ENCODE assay signal across 28 cellular contexts in genomic region chr6:68693271-68693670, GRCh38.
"Had no signal": no experiment of that assay in that cellular context is flagged by ENCODE, and none has a peak within 500 bp of the region (broad histone marks: within the 10 kb centered on the region; RNA-seq: fewer than 3 reads in every experiment).

No MANE protein-coding gene starts in this region.

- H3K9me3 Mint-ChIP-seq: stimulated activated memory B cell treated with anti-CD40 and anti-IgM and Interleukin-4, amounts not matched to agents 10 μg/mL and 1 μg/mL and 100 μg/mL, for 72 hours; stimulated activated naive CD8-positive, alpha-beta T cell treated with anti-CD3 and anti-CD28 coated beads, Interleukin-15, amount 100 ng/mL, for 72 hours; stimulated activated naive CD8-positive, alpha-beta T cell treated with anti-CD3 and anti-CD28 coated beads, Interleukin-15, Interleukin-2, amounts not matched to agents 100 ng/mL and 50 ng/mL, for 24 hours; type B pancreatic cell had no signal

- H3K36me3 ChIP-seq: stomach, suprapubic skin, thoracic aorta, thyroid gland, tibial artery, tibial nerve, transverse colon, upper lobe of left lung, upper lobe of right lung, uterus, vagina had no signal

- H3K27me3 Mint-ChIP-seq: stimulated activated memory B cell treated with anti-CD40 and anti-IgM and Interleukin-4, amounts not matched to agents 10 μg/mL and 1 μg/mL and 100 μg/mL, for 72 hours; stimulated activated naive B cell treated with anti-CD40 and anti-IgM and Interleukin-4, amounts not matched to agents 10 μg/mL and 1 μg/mL and 100 μg/mL, for 72 hours; stimulated activated naive CD8-positive, alpha-beta T cell treated with anti-CD3 and anti-CD28 coated beads, Interleukin-15, amount 100 ng/mL, for 72 hours; stimulated activated naive CD8-positive, alpha-beta T cell treated with anti-CD3 and anti-CD28 coated beads, Interleukin-15, Interleukin-2, amounts not matched to agents 100 ng/mL and 50 ng/mL, for 24 hours; type B pancreatic cell had no signal

- H3K27ac Mint-ChIP-seq: stimulated activated effector memory CD8-positive, alpha-beta T cell treated with anti-CD3 and anti-CD28 coated beads, Interleukin-12 subunit alpha, Interleukin-12 subunit beta, amount 100 ng/mL, for 72 hours; stimulated activated memory B cell treated with anti-CD40 and anti-IgM and Interleukin-4, amounts not matched to agents 10 μg/mL and 1 μg/mL and 100 μg/mL, for 72 hours; stimulated activated naive B cell treated with anti-CD40 and anti-IgM and Interleukin-4, amounts not matched to agents 10 μg/mL and 1 μg/mL and 100 μg/mL, for 72 hours; stimulated activated naive CD8-positive, alpha-beta T cell treated with anti-CD3 and anti-CD28 coated beads, Interleukin-15, amount 100 ng/mL, for 72 hours; stimulated activated naive CD8-positive, alpha-beta T cell treated with anti-CD3 and anti-CD28 coated beads, Interleukin-15, Interleukin-2, amounts not matched to agents 100 ng/mL and 50 ng/mL, for 24 hours; type B pancreatic cell had no signal

- H3K9me3 ChIP-seq: stomach, suprapubic skin, testis, thoracic aorta, thyroid gland, tibial artery, tibial nerve, transverse colon, upper lobe of left lung, upper lobe of right lung, uterus, vagina had no signal

- H3K27ac ChIP-seq: stomach, suprapubic skin, testis, thoracic aorta, thyroid gland, tibial artery, tibial nerve, transverse colon, upper lobe of left lung, upper lobe of right lung, uterus, vagina had no signal

- H3K4me3 ChIP-seq: stomach, suprapubic skin, testis, thoracic aorta, thyroid gland, tibial artery, tibial nerve, transverse colon, upper lobe of left lung, upper lobe of right lung, uterus, vagina had no signal

- H3K27me3 ChIP-seq: stomach, suprapubic skin, testis, thyroid gland, tibial artery, tibial nerve, transverse colon, upper lobe of left lung, upper lobe of right lung, uterus, vagina had no signal

- H3K4me1 Mint-ChIP-seq: stimulated activated effector memory CD8-positive, alpha-beta T cell treated with anti-CD3 and anti-CD28 coated beads, Interleukin-12 subunit alpha, Interleukin-12 subunit beta, amount 100 ng/mL, for 72 hours; stimulated activated memory B cell treated with anti-CD40 and anti-IgM and Interleukin-4, amounts not matched to agents 10 μg/mL and 1 μg/mL and 100 μg/mL, for 72 hours; stimulated activated naive B cell treated with anti-CD40 and anti-IgM and Interleukin-4, amounts not matched to agents 10 μg/mL and 1 μg/mL and 100 μg/mL, for 72 hours; stimulated activated naive CD8-positive, alpha-beta T cell treated with anti-CD3 and anti-CD28 coated beads, Interleukin-15, amount 100 ng/mL, for 72 hours had no signal

- H3K36me3 Mint-ChIP-seq: stimulated activated effector memory CD8-positive, alpha-beta T cell treated with anti-CD3 and anti-CD28 coated beads, Interleukin-12 subunit alpha, Interleukin-12 subunit beta, amount 100 ng/mL, for 72 hours; stimulated activated memory B cell treated with anti-CD40 and anti-IgM and Interleukin-4, amounts not matched to agents 10 μg/mL and 1 μg/mL and 100 μg/mL, for 72 hours; stimulated activated naive B cell treated with anti-CD40 and anti-IgM and Interleukin-4, amounts not matched to agents 10 μg/mL and 1 μg/mL and 100 μg/mL, for 72 hours; type B pancreatic cell had no signal

- ATAC-seq: stimulated activated effector memory CD8-positive, alpha-beta T cell treated with anti-CD3 and anti-CD28 coated beads, Interleukin-12 subunit alpha, Interleukin-12 subunit beta, amount 100 ng/mL, for 72 hours; stimulated activated memory B cell treated with anti-CD40 and anti-IgM and Interleukin-4, amounts not matched to agents 10 μg/mL and 1 μg/mL and 100 μg/mL, for 72 hours; stimulated activated naive B cell treated with anti-CD40 and anti-IgM and Interleukin-4, amounts not matched to agents 10 μg/mL and 1 μg/mL and 100 μg/mL, for 72 hours; stimulated activated naive CD8-positive, alpha-beta T cell treated with anti-CD3 and anti-CD28 coated beads, Interleukin-15, amount 100 ng/mL, for 72 hours; stimulated activated naive CD8-positive, alpha-beta T cell treated with anti-CD3 and anti-CD28 coated beads, Interleukin-15, Interleukin-2, amounts not matched to agents 100 U/mL and 50 U/mL, for 24 hours; upper lobe of right lung had no signal

- DNase-seq: stimulated activated CD4-positive, alpha-beta T cell treated with anti-CD3 and anti-CD28 coated beads, Interleukin-2, amount 100 ng/mL, for 48 hours; stimulated activated CD4-positive, alpha-beta T cell treated with anti-CD3 and anti-CD28 coated beads, Interleukin-4, amount 100 ng/mL, for 1 hour; stimulated activated CD4-positive, alpha-beta T cell treated with anti-CD3 and anti-CD28 coated beads, Interleukin-4, amount 100 ng/mL, for 24 hours; stimulated activated CD4-positive, alpha-beta T cell treated with anti-CD3 and anti-CD28 coated beads, Interleukin-4, amount 100 ng/mL, for 4 hours; stimulated activated CD8-positive, alpha-beta memory T cell treated with anti-CD3 and anti-CD28 coated beads, Interleukin-4, amount 100 ng/mL, for 48 hours; stimulated activated naive B cell treated with anti-CD40 and anti-IgM and Interleukin-4, amounts not matched to agents 10 μg/mL and 1 μg/mL and 100 μg/mL, for 72 hours; stimulated activated naive CD4-positive, alpha-beta T cell; stimulated activated naive CD4-positive, alpha-beta T cell treated with Interleukin-2 at 50 U/mL for 16 hours; stimulated activated naive CD8-positive, alpha-beta T cell treated with anti-CD3 and anti-CD28 coated beads, Interleukin-15, amount 100 ng/mL, for 72 hours; stimulated activated naive CD8-positive, alpha-beta T cell treated with anti-CD3 and anti-CD28 coated beads, Interleukin-15, Interleukin-2, amounts not matched to agents 100 U/mL and 50 U/mL, for 24 hours; stomach; testis; thyroid gland; tibial artery; transverse colon; trophoblast cell; upper lobe of left lung; upper lobe of right lung; uterus had no signal

- FAIRE-seq: urothelium cell line had no signal

- H3K4me1 ChIP-seq: stomach, suprapubic skin, testis, thyroid gland, tibial artery, tibial nerve, transverse colon, upper lobe of left lung, upper lobe of right lung, uterus, vagina had no signal

- H3K4me3 Mint-ChIP-seq: stimulated activated effector memory CD8-positive, alpha-beta T cell treated with anti-CD3 and anti-CD28 coated beads, Interleukin-12 subunit alpha, Interleukin-12 subunit beta, amount 100 ng/mL, for 72 hours; stimulated activated memory B cell treated with anti-CD40 and anti-IgM and Interleukin-4, amounts not matched to agents 10 μg/mL and 1 μg/mL and 100 μg/mL, for 72 hours; stimulated activated naive B cell treated with anti-CD40 and anti-IgM and Interleukin-4, amounts not matched to agents 10 μg/mL and 1 μg/mL and 100 μg/mL, for 72 hours; stimulated activated naive CD8-positive, alpha-beta T cell treated with anti-CD3 and anti-CD28 coated beads, Interleukin-15, amount 100 ng/mL, for 72 hours; stimulated activated naive CD8-positive, alpha-beta T cell treated with anti-CD3 and anti-CD28 coated beads, Interleukin-15, Interleukin-2, amounts not matched to agents 100 ng/mL and 50 ng/mL, for 24 hours; type B pancreatic cell had no signal
